ENCODE assay signal across 15 cellular contexts in genomic region chr20:44176833-44177533, GRCh38. TPM values are rescaled to one million over a fixed set of nuclear protein-coding genes. Genes with fewer than 3 reads are reported as not detected.
DNase-seq lines count a peak whose midpoint lies in the region; ATAC-seq and TF ChIP-seq lines count a peak whose summit lies in the region.
"Had no signal": no experiment of that assay in that cellular context is flagged by ENCODE, and none has a peak within 500 bp of the region (broad histone marks: within the 10 kb centered on the region; RNA-seq: fewer than 3 reads in every experiment).

No MANE protein-coding gene starts in this region.

- DNase-seq in AG20443 (ENCODE audit: low spot score) (peak; percentile 78), Panc1 (ENCODE audit: low read depth, low spot score) (no peak), osteocyte (ENCODE audit: extremely low spot score, unreplicated experiment) (no peak), C1 segment of cervical spinal cord (lab: John Stamatoyannopoulos, UW) (no peak), NCI-H2107 (lab: John Stamatoyannopoulos, UW) (no peak), DMS79 treated with DMSO at 0.1 percent for 48 hours (lab: John Stamatoyannopoulos, UW) (no peak)
- DNase-seq in activated CD4-positive, alpha-beta T cell treated with anti-CD3 and anti-CD28 coated beads for 4 hours = no peak
- DNase-seq: activated CD8-positive, alpha-beta memory T cell treated with anti-CD3 and anti-CD28 coated beads for 24 hours; activated naive CD4-positive, alpha-beta T cell treated with anti-CD3 and anti-CD28 coated beads, Interleukin-2, amount 10 ng/mL, durations not matched to agents 7 days and 5 days; cerebellar nuclear complex; DMS53 had no signal

- H3K36me3 ChIP-seq in Panc1 (ENCODE audit: control insufficient read depth, insufficient read depth, low read length) = no peaks in the 10 kb centered on the region
- peaks cover 0 to 5% of the 10 kb centered on the region in 2 donors for H3K36me3 ChIP-seq in gastroesophageal sphincter

- H3K9me3 Mint-ChIP-seq in osteocyte (ENCODE audit: unreplicated experiment) = no peaks in the 10 kb centered on the region
- H3K9me3 Mint-ChIP-seq: activated naive CD4-positive, alpha-beta T cell treated with anti-CD3 and anti-CD28 coated beads, Interleukin-2, amount 10 ng/mL, durations not matched to agents 7 days and 5 days had no signal

- POLR2A ChIA-PET in Panc1 (lab: Charles Lee) = no interaction called here

- H3K27ac Mint-ChIP-seq in osteocyte (ENCODE audit: unreplicated experiment) = peak overlapping the region; percentile 86
- H3K27ac Mint-ChIP-seq: activated naive CD4-positive, alpha-beta T cell treated with anti-CD3 and anti-CD28 coated beads, Interleukin-2, amount 10 ng/mL, durations not matched to agents 7 days and 5 days had no signal

- CTCF ChIA-PET in Panc1 (lab: Charles Lee) = interaction anchor here (0.8 to 1.1 kb wide), 2 partner anchors 18 to 82 kb away, joined by 3 to 5 read pairs; no protein-coding TSS in a partner anchor

- H3K4me1 ChIP-seq in Panc1 (ENCODE audit: control insufficient read depth, insufficient read depth, low read length) = no peaks in the 10 kb centered on the region
- H3K4me1 ChIP-seq in gastroesophageal sphincter = peaks cover 0 to 97% (median 3%) of the 10 kb centered on the region in 3 donors

- H3K4me3 ChIP-seq in Panc1 (ENCODE audit: low read depth in 2 of 2, low read length in 2 of 2) = no peak overlapping the region
- peak overlapping the region in 1 of 2 donors; percentile 13 for H3K4me3 ChIP-seq in gastroesophageal sphincter
- H3K4me3 ChIP-seq: GM12878 had no signal

- in situ Hi-C loops in Panc1 (cut with HindIII; ENCODE audit: low pct_unique_long_range_greater_than_20kb, low sequenced_read_pairs) = no loop called here

- H3K27me3 Mint-ChIP-seq in osteocyte (ENCODE audit: unreplicated experiment) = no peaks in the 10 kb centered on the region

- TF ChIP-seq EP300 in gastroesophageal sphincter (IDR thresholded peaks at IDR 0.05) = no peak

- H3K27me3 ChIP-seq in Panc1 (ENCODE audit: control insufficient read depth, insufficient read depth, low read length) = no peaks in the 10 kb centered on the region
- no peaks in the 10 kb centered on the region for H3K27me3 ChIP-seq in gastroesophageal sphincter

- H3K27ac ChIP-seq in Panc1 (ENCODE audit: low read length) (no peak overlapping the region), gastroesophageal sphincter (peak overlapping the region; percentile 29 to 96 (median 96))
- H3K27ac ChIP-seq: HL-60 had no signal

- H3K9me3 ChIP-seq in Panc1 (ENCODE audit: control insufficient read depth, insufficient read depth, low read depth, low read length) = no peaks in the 10 kb centered on the region
- H3K9me3 ChIP-seq in gastroesophageal sphincter = no peaks in the 10 kb centered on the region

- H3K36me3 Mint-ChIP-seq in osteocyte (ENCODE audit: unreplicated experiment) = peaks cover 5% of the 10 kb centered on the region
- H3K36me3 Mint-ChIP-seq: activated naive CD4-positive, alpha-beta T cell treated with anti-CD3 and anti-CD28 coated beads, Interleukin-2, amount 10 ng/mL, durations not matched to agents 7 days and 5 days had no signal

- ATAC-seq in Panc1 = peak; percentile 60; the same call in 1 of the 2 replicates
- peak; percentile 32 for ATAC-seq in gastroesophageal sphincter
- ATAC-seq: GM12878 had no signal

- peaks cover 53% of the 10 kb centered on the region for H3K4me1 Mint-ChIP-seq in osteocyte (ENCODE audit: unreplicated experiment)
- H3K4me1 Mint-ChIP-seq: activated naive CD4-positive, alpha-beta T cell treated with anti-CD3 and anti-CD28 coated beads, Interleukin-2, amount 10 ng/mL, durations not matched to agents 7 days and 5 days had no signal

- 15 to 20% methylated on average over 2 to 6 of the region's 14 CpGs for whole genome bisulfite sequencing in gastroesophageal sphincter (ENCODE audit: low coverage in 1 of 2), 2 donors

- TF ChIP-seq POLR2A in gastroesophageal sphincter (IDR thresholded peaks at IDR 0.05) = no peak

- intact Hi-C loops in Panc1 (cut with micrococcal nuclease; ENCODE audit: unreplicated experiment) = no loop called here

- no peak for TF ChIP-seq CTCF in Panc1 (IDR thresholded peaks at IDR 0.05)
- TF ChIP-seq CTCF in gastroesophageal sphincter (IDR thresholded peaks at IDR 0.05) = no peak
- TF ChIP-seq CTCF in osteocyte (IDR thresholded peaks at IDR 0.05) = no peak

- no peak overlapping the region for H3K4me3 Mint-ChIP-seq in osteocyte (ENCODE audit: unreplicated experiment)
- H3K4me3 Mint-ChIP-seq: activated naive CD4-positive, alpha-beta T cell treated with anti-CD3 and anti-CD28 coated beads, Interleukin-2, amount 10 ng/mL, durations not matched to agents 7 days and 5 days had no signal

- BruUV-seq in Panc1 (replicated peaks; lab: Mats Ljungman, UMichigan) = no TSS peak

RNA-seq across cellular contexts. Expression of gene JPH2, which starts 10.0 kb away (rescaled TPM):
- total RNA-seq in Panc1 (2021; ENCODE audit: unreplicated experiment) (0.49 TPM), gastroesophageal sphincter (100 to 1,000 TPM; 173 to 442 (median 242) TPM), osteocyte (14.2 and 16.5 TPM in 2 replicates)
- polyA plus RNA-seq in Panc1 (2012; ENCODE audit: insufficient read length) = 0.27 TPM
- total RNA-seq: GM12878; T-helper 2 cell treated with Interferon-gamma antibody and Interleukin-4, amounts not matched to agents 100 ng/mL and 5 ng/mL, for 36 hours had no signal

RNA-seq across cellular contexts. Expression of gene OSER1, which starts 33.6 kb away (rescaled TPM):
- total RNA-seq in Panc1 (2021; ENCODE audit: unreplicated experiment) = 37.8 TPM
- 24.2 TPM for polyA plus RNA-seq in Panc1 (2012; ENCODE audit: insufficient read length)
- total RNA-seq in gastroesophageal sphincter = 10 to 100 TPM; 47.6 to 97.3 (median 70.3) TPM
- 41.2 and 44.9 TPM in 2 replicates for total RNA-seq in osteocyte
